Comparison of ENCODE assay signal across 1 cellular context in genomic region chrX:135974279-135974856, GRCh38.
TF ChIP-seq lines count a peak whose summit lies in the region.

No MANE protein-coding gene starts in this region.

TF ChIP-seq in SK-N-SH, 30 proteins besides CTCF, POLR2A, EP300 and RAD21 (continued from another document):
- TF ChIP-seq, protein P1, sequence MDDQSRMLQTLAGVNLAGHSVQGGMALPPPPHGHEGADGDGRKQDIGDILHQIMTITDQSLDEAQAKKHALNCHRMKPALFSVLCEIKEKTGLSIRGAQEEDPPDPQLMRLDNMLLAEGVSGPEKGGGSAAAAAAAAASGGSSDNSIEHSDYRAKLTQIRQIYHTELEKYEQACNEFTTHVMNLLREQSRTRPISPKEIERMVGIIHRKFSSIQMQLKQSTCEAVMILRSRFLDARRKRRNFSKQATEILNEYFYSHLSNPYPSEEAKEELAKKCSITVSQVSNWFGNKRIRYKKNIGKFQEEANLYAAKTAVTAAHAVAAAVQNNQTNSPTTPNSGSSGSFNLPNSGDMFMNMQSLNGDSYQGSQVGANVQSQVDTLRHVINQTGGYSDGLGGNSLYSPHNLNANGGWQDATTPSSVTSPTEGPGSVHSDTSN (IDR thresholded peaks at IDR 0.05), result no peak
- TF ChIP-seq RFX5 (IDR thresholded peaks at IDR 0.05; ENCODE audit: low read length) (no peak), NFIC (IDR thresholded peaks at IDR 0.05; ENCODE audit: borderline replicate concordance) (no peak), GABPA (IDR thresholded peaks at IDR 0.05; ENCODE audit: low read depth) (no peak), IRF3 (IDR thresholded peaks at IDR 0.05; ENCODE audit: low read depth, low read length) (no peak)
- TF ChIP-seq, protein P2, sequence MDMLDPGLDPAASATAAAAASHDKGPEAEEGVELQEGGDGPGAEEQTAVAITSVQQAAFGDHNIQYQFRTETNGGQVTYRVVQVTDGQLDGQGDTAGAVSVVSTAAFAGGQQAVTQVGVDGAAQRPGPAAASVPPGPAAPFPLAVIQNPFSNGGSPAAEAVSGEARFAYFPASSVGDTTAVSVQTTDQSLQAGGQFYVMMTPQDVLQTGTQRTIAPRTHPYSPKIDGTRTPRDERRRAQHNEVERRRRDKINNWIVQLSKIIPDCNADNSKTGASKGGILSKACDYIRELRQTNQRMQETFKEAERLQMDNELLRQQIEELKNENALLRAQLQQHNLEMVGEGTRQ (IDR thresholded peaks at IDR 0.05; ENCODE audit: borderline replicate concordance, low read depth, low read length), result no peak
